9 cellular contexts compared by ENCODE assay signal in the genomic region with DNA sequence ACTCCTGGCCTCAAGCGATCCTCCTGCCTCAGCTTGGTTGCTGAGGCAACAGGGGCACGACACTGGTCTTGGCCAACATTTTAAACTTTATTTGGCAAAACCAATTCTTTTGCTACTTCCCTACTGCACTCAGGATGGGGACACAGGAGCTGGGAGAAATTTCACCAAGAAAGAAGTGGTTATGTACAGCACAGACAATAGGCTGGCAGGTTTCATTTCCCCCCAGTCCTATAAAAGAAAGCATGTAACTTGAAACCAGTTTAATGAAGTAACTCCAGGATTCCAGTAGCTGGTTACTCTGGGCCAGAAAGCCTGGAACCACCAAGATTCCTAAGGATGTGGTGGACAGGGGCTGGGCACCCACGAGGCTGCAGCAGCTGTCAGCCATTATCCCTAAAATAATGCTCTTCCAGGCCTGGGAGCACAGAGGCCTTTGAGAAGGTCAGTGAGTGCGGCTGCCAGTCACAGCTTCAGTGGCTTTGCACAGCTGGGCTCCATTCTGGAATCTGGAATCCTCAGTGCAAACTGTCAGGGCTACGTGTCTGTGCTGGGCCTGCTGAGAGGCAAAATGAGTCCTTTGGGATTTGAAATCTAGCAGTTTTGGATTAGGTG.
DNase-seq lines count a peak whose midpoint lies in the region; FAIRE-seq lines count a peak whose summit lies in the region.
"Had no signal": no experiment of that assay in that cellular context is flagged by ENCODE, and none has a peak within 500 bp of the region (broad histone marks: within the 10 kb centered on the region; RNA-seq: fewer than 3 reads in every experiment).

No MANE protein-coding gene starts in this region.

- no peak for FAIRE-seq in urothelium cell line (lab: Jason Lieb, UNC)

- DNase-seq in SKM-1 treated with dmso at 0.1 percent for 144 hours (lab: John Stamatoyannopoulos, UW; ENCODE audit: unreplicated experiment) (peak; percentile 68), SKM-1 (lab: John Stamatoyannopoulos, UW; ENCODE audit: unreplicated experiment) (no peak), SW480 (ENCODE audit: low spot score) (peak; percentile 55), hippocampal formation (lab: John Stamatoyannopoulos, UW) (peak; percentile 26 to 29), urothelium cell line (ENCODE audit: low spot score) (peak; percentile 68), ureter (ENCODE audit: low spot score) (no peak), NCI-H446 (lab: John Stamatoyannopoulos, UW) (no peak), T-helper 1 cell (no peak)
- DNase-seq: activated naive CD8-positive, alpha-beta T cell treated with anti-CD3 and anti-CD28 coated beads, Interleukin-2, amount 10 ng/mL, durations not matched to agents 7 days and 5 days had no signal

Comparison
In these comparisons a context has a peak if more than half of its experiments do, and no peak if none do; other contexts are left out.
1. DNase-seq: peak in SKM-1 treated with dmso at 0.1 percent for 144 hours (single experiment), SW480 (single experiment), hippocampal formation (2 of 2) and urothelium cell line (single experiment); none in SKM-1 (single experiment), ureter (single experiment), NCI-H446 (0 of 2) and T-helper 1 cell (0 of 5).